In genomic region chr2:515728-516127, GRCh38 we compare ENCODE assay signal across 34 cellular contexts.
"Had no signal": no experiment of that assay in that cellular context is flagged by ENCODE, and none has a peak within 500 bp of the region (broad histone marks: within the 10 kb centered on the region; RNA-seq: fewer than 3 reads in every experiment).

No MANE protein-coding gene starts in this region.

- H3K9me3 ChIP-seq: MG63 had no signal

- H3K36me3 ChIP-seq: MG63 had no signal

- H3K4me2 ChIP-seq: KMS-11 had no signal

- H3K4me3 ChIP-seq: MG63 had no signal

- H3K9ac ChIP-seq: KMS-11 had no signal

- DNase-seq: Karpas-422, Kasumi-1, MG63, MM.1S, MV-4-11, NCI-H1048, NCI-H1092, NCI-H1092 treated with DMSO at 0.1 percent for 48 hours, NCI-H1105, NCI-H1105 treated with DMSO at 0.1 percent for 48 hours, NCI-H1417, NCI-H1417 treated with DMSO at 0.1 percent for 48 hours, NCI-H1436, NCI-H1436 treated with DMSO at 0.1 percent for 48 hours, NCI-H146, NCI-H1694, NCI-H1694 treated with DMSO at 0.1 percent for 48 hours, NCI-H187, NCI-H187 treated with DMSO at 0.1 percent for 48 hours, NCI-H1930, NCI-H2029, NCI-H2029 treated with DMSO at 0.1 percent for 48 hours, NCI-H2081, NCI-H2081 treated with DMSO at 0.1 percent for 48 hours, NCI-H2107, NCI-H2171, NCI-H2171 treated with DMSO at 0.1 percent for 48 hours, NCI-H2227 treated with DMSO at 0.1 percent for 48 hours, NCI-H226, NCI-H345, NCI-H446, NCI-H446 treated with DMSO at 0.1 percent for 48 hours, NCI-H510A had no signal

- H3K27ac ChIP-seq: KMS-11 had no signal

- H3K27me3 ChIP-seq: MG63 had no signal
